In the genomic region with DNA sequence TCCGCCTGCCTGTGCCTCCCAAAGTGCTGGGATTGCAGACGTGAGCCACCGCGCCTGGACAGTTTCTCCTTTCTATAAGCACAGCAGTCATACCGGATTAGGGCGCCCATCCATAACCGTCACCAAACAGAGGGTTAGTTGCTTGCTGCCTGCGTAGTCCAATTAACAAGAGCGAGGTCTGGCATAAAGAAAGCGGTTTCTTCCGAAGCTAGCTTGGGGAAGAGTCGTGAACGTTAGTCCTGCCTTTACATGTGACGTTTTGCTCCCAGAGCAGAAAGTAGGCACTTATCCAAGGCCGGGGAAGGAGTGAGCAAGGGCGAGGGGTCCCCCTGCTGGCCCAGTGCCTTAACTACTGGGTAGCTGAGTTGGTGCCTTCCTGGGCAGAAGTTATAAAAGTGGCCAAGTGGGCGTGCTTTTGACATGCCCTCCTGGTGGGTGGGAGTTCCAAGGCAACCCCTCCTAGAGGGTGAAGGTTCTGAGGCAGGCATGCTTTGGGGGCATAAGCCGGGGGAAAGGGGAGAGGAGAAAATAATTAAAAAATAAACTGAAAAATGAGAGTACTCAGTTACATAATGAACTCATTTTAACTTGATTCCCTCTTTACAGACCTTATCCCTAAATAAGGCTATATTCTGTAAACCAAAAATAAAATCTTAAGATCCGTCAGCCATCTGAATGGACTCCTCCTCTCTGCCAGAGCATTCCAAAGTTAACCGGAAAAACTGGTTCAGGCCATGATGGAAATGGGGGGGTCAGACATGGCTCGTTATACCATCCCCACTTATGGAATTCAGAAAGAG, we compare ENCODE assay signal across 8 cellular contexts.
DNase-seq lines count a peak whose midpoint lies in the region; ATAC-seq and TF ChIP-seq lines count a peak whose summit lies in the region.

No MANE protein-coding gene starts in this region.

- intact Hi-C loops in lower lobe of right lung (cut with DNase I) = no loop called here

- peak overlapping the region; percentile 45 for H3K4me3 ChIP-seq in lower lobe of right lung

- no peaks in the 10 kb centered on the region for H3K36me3 ChIP-seq in lower lobe of right lung

- peak overlapping the region; percentile 12 for H3K27ac ChIP-seq in lower lobe of right lung

- H3K27me3 ChIP-seq in lower lobe of right lung (ENCODE audit: low read depth) = no peaks in the 10 kb centered on the region

- peaks cover 6% of the 10 kb centered on the region for H3K4me1 ChIP-seq in lower lobe of right lung

- DNase-seq in GM10266 (ENCODE audit: extremely low spot score) = peak; percentile 57
- peak; percentile 48 for DNase-seq in NCI-H510A treated with DMSO at 0.1 percent for 48 hours (lab: John Stamatoyannopoulos, UW)
- DNase-seq in activated CD4-positive, alpha-beta T cell treated with anti-CD3 and anti-CD28 coated beads, Interleukin-2, amount 50 U/mL, for 1 hour = peak; percentile 71
- DNase-seq in dermis microvascular lymphatic vessel endothelial cell (ENCODE audit: low read depth in 2 of 2) = peak; percentile 80 to 90
- DNase-seq in lower lobe of right lung = peak; percentile 89
- DNase-seq in stimulated activated CD4-positive, alpha-beta T cell treated with anti-CD3 and anti-CD28 coated beads, Interleukin-4, amount 100 ng/mL, for 24 hours = peak; percentile 80

- peak; percentile 82 for TF ChIP-seq CTCF in GM10266 (IDR thresholded peaks at IDR 0.05; ENCODE audit: control insufficient read depth, insufficient read depth, low read depth, missing control alignments)
- peak; percentile 83 for TF ChIP-seq CTCF in lower lobe of right lung (IDR thresholded peaks at IDR 0.05)

- H3K9me3 ChIP-seq in lower lobe of right lung = no peaks in the 10 kb centered on the region

- peak; percentile 57 for ATAC-seq in HG03097 (IDR thresholded peaks at IDR 0.05; ENCODE audit: low FRiP score, unreplicated experiment)
- peak; percentile 97 for ATAC-seq in lower lobe of right lung
- ATAC-seq in GM19328 (IDR thresholded peaks at IDR 0.05; ENCODE audit: unreplicated experiment) = no peak
